22 cellular contexts compared by ENCODE assay signal in genomic region chr3:182400838-182401237, GRCh38.
"Had no signal": no experiment of that assay in that cellular context is flagged by ENCODE, and none has a peak within 500 bp of the region (broad histone marks: within the 10 kb centered on the region; RNA-seq: fewer than 3 reads in every experiment).

No MANE protein-coding gene starts in this region.

- H3K4me3 ChIP-seq: hepatocyte, lung, psoas muscle, right lobe of liver, tibial artery, upper lobe of right lung, vagina had no signal

- H3K27ac Mint-ChIP-seq: dendritic cell treated with granulocyte-macrophage colony-stimulating factor and Interleukin-4, amounts not matched to agents 40 ng/mL and 50 ng/mL, for 4 days; endodermal cell; naive B cell; nephron; stimulated activated effector memory CD8-positive, alpha-beta T cell treated with anti-CD3 and anti-CD28 coated beads, Interleukin-12 subunit alpha, Interleukin-12 subunit beta, amount 100 ng/mL, for 72 hours; stimulated activated naive CD8-positive, alpha-beta T cell treated with anti-CD3 and anti-CD28 coated beads, Interleukin-15, Interleukin-2, amounts not matched to agents 100 ng/mL and 50 ng/mL, for 24 hours had no signal

- H3K27ac ChIP-seq: hepatocyte, psoas muscle, right lobe of liver, tibial artery, upper lobe of right lung, vagina had no signal

- H3K36me3 Mint-ChIP-seq: naive B cell; stimulated activated effector memory CD8-positive, alpha-beta T cell treated with anti-CD3 and anti-CD28 coated beads, Interleukin-12 subunit alpha, Interleukin-12 subunit beta, amount 100 ng/mL, for 72 hours had no signal

- DNase-seq: endodermal cell; erythroblast; foreskin melanocyte; head of caudate nucleus; left colon; left ventricle myocardium superior; mesendoderm; naive B cell; psoas muscle; retina; right lobe of liver; stimulated activated CD4-positive, alpha-beta T cell treated with anti-CD3 and anti-CD28 coated beads, Interleukin-4, amount 100 ng/mL, for 1 hour; stimulated activated CD8-positive, alpha-beta memory T cell treated with anti-CD3 and anti-CD28 coated beads, Interleukin-4, amount 100 ng/mL, for 48 hours; tibial artery; upper lobe of right lung had no signal

- H2AFZ ChIP-seq: hepatocyte had no signal

- H3K4me1 Mint-ChIP-seq: naive B cell; stimulated activated effector memory CD8-positive, alpha-beta T cell treated with anti-CD3 and anti-CD28 coated beads, Interleukin-12 subunit alpha, Interleukin-12 subunit beta, amount 100 ng/mL, for 72 hours had no signal

- ATAC-seq: left colon; left ventricle myocardium superior; psoas muscle; right lobe of liver; stimulated activated effector memory CD8-positive, alpha-beta T cell treated with anti-CD3 and anti-CD28 coated beads, Interleukin-12 subunit alpha, Interleukin-12 subunit beta, amount 100 ng/mL, for 72 hours; upper lobe of right lung had no signal

- H3K27me3 ChIP-seq: hepatocyte, right lobe of liver, tibial artery, upper lobe of right lung, vagina had no signal

- H3K4me2 ChIP-seq: hepatocyte had no signal

- H3K36me3 ChIP-seq: right lobe of liver, tibial artery, upper lobe of right lung, vagina had no signal

- H3K4me3 Mint-ChIP-seq: dendritic cell treated with granulocyte-macrophage colony-stimulating factor and Interleukin-4, amounts not matched to agents 40 ng/mL and 50 ng/mL, for 4 days; endodermal cell; nephron; stimulated activated effector memory CD8-positive, alpha-beta T cell treated with anti-CD3 and anti-CD28 coated beads, Interleukin-12 subunit alpha, Interleukin-12 subunit beta, amount 100 ng/mL, for 72 hours; stimulated activated naive CD8-positive, alpha-beta T cell treated with anti-CD3 and anti-CD28 coated beads, Interleukin-15, Interleukin-2, amounts not matched to agents 100 ng/mL and 50 ng/mL, for 24 hours had no signal

- H3K4me1 ChIP-seq: psoas muscle, right lobe of liver, tibial artery, upper lobe of right lung, vagina had no signal

- H3K79me2 ChIP-seq: hepatocyte had no signal

- H3K27me3 Mint-ChIP-seq: dendritic cell treated with granulocyte-macrophage colony-stimulating factor and Interleukin-4, amounts not matched to agents 40 ng/mL and 50 ng/mL, for 4 days; naive B cell; stimulated activated naive CD8-positive, alpha-beta T cell treated with anti-CD3 and anti-CD28 coated beads, Interleukin-15, Interleukin-2, amounts not matched to agents 100 ng/mL and 50 ng/mL, for 24 hours had no signal

- H3K9me3 Mint-ChIP-seq: dendritic cell treated with granulocyte-macrophage colony-stimulating factor and Interleukin-4, amounts not matched to agents 40 ng/mL and 50 ng/mL, for 4 days; endodermal cell; nephron had no signal

- H3K9me3 ChIP-seq: psoas muscle, right lobe of liver, tibial artery, upper lobe of right lung, vagina had no signal
